ENCODE assay signal across 15 cellular contexts in genomic region chr16:975313-975690, GRCh38. TPM values are rescaled to one million over a fixed set of nuclear protein-coding genes. Genes with fewer than 3 reads are reported as not detected.
"Had no signal": no experiment of that assay in that cellular context is flagged by ENCODE, and none has a peak within 500 bp of the region (broad histone marks: within the 10 kb centered on the region; RNA-seq: fewer than 3 reads in every experiment).

No MANE protein-coding gene starts in this region.

- H3K9ac ChIP-seq: parathyroid adenoma, SK-N-SH had no signal

- H3K4me3 ChIP-seq: esophagus squamous epithelium, lung had no signal

- DNase-seq: activated CD4-positive, alpha-beta T cell treated with anti-CD3 and anti-CD28 coated beads, Interleukin-2, amount 50 U/mL, for 48 hours; activated naive CD4-positive, alpha-beta T cell treated with anti-CD3 and anti-CD28 coated beads for 36 hours; activated T-cell treated with anti-CD3 and anti-CD28 coated beads, Interleukin-2, amount 50 U/mL, for 1 hour; cortex of kidney; effector CD8-positive, alpha-beta T cell; esophagus squamous epithelium; immature natural killer cell; midbrain; SK-N-SH; WERI-Rb-1 had no signal

- ATAC-seq: stimulated activated effector memory CD8-positive, alpha-beta T cell treated with anti-CD3 and anti-CD28 coated beads, Interleukin-12 subunit alpha, Interleukin-12 subunit beta, amount 100 ng/mL, for 72 hours had no signal

- H3K9me3 ChIP-seq: esophagus squamous epithelium, neutrophil, SK-N-SH had no signal

- H3K27ac ChIP-seq: esophagus squamous epithelium, neutrophil, parathyroid adenoma had no signal

- H3K36me3 ChIP-seq: esophagus squamous epithelium, neutrophil, WERI-Rb-1 had no signal

- H3K4me2 ChIP-seq: SK-N-SH had no signal

- H3K4me1 ChIP-seq: parathyroid adenoma had no signal

RNA-seq across cellular contexts. Expression of gene SOX8, which starts 6.3 kb away (rescaled TPM):
- total RNA-seq: fibroblast of villous mesenchyme had no signal
